ENCODE assay signal across 1 cellular context in the genomic region with DNA sequence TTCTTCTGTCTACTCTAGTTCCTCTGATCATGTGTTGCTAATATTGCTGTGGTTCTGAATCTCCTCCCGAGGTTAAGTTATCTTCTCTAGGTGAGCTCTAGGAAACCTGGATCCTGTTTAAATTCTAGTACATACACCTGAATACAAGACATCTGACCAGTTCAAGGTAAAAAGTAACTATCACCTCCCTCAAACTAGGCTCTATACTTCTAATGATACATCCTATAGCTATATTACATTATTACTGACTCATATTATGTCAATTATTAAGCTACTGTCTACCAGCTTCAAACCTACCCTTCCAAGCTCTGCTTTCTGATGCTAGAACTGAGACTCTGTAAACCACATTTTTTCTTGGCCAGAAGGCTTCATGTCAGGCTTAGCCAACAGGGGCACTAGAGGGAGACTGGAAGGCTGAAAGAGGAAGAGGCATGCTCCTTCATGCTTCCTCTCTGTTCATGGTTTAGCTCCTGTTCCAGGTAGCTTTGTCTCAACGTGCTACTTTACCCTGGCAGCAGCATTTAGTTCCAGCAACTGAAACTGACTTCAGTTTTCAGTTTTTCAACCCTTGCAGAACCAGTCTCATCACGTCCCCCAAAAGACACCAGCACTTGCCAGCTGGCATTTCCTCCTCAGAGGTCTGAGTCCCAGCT.
TF ChIP-seq lines count a peak whose summit lies in the region.

No MANE protein-coding gene starts in this region.

TF ChIP-seq in WTC11, 78 proteins besides CTCF, POLR2A, EP300 and RAD21 (continued from another document):
- TF ChIP-seq PRRX2 (CRISPR knock-in tag; IDR thresholded peaks at IDR 0.05) = no peak
- TF ChIP-seq, protein P1, sequence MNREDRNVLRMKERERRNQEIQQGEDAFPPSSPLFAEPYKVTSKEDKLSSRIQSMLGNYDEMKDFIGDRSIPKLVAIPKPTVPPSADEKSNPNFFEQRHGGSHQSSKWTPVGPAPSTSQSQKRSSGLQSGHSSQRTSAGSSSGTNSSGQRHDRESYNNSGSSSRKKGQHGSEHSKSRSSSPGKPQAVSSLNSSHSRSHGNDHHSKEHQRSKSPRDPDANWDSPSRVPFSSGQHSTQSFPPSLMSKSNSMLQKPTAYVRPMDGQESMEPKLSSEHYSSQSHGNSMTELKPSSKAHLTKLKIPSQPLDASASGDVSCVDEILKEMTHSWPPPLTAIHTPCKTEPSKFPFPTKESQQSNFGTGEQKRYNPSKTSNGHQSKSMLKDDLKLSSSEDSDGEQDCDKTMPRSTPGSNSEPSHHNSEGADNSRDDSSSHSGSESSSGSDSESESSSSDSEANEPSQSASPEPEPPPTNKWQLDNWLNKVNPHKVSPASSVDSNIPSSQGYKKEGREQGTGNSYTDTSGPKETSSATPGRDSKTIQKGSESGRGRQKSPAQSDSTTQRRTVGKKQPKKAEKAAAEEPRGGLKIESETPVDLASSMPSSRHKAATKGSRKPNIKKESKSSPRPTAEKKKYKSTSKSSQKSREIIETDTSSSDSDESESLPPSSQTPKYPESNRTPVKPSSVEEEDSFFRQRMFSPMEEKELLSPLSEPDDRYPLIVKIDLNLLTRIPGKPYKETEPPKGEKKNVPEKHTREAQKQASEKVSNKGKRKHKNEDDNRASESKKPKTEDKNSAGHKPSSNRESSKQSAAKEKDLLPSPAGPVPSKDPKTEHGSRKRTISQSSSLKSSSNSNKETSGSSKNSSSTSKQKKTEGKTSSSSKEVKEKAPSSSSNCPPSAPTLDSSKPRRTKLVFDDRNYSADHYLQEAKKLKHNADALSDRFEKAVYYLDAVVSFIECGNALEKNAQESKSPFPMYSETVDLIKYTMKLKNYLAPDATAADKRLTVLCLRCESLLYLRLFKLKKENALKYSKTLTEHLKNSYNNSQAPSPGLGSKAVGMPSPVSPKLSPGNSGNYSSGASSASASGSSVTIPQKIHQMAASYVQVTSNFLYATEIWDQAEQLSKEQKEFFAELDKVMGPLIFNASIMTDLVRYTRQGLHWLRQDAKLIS (CRISPR knock-in tag; IDR thresholded peaks at IDR 0.05; ENCODE audit: borderline replicate concordance) = no peak
- TF ChIP-seq KAT7 (CRISPR knock-in tag; IDR thresholded peaks at IDR 0.05; ENCODE audit: borderline replicate concordance) = no peak
TF ChIP-seq in WTC11: peak in this region for 0.
